Comparison of ENCODE assay signal across 19 cellular contexts in the genomic region with DNA sequence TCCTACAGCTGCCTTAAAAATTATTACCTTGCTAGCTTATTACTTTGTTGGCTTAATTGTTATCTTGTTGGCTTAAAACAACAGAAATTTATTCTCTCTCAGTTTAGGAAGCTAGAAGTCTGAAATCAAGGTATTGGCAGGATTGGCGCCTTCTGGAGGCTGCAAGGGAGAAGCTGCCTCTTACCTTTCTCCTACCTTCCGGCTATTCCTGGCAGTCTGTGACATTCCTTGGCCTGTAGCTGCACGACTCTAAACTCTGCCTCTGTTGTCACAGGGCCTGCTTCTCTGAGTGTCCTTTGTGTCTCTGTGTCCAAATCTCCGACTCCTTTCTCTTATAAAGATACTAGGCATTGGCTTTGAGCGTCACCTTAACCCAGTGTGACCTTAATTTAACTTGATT.
DNase-seq lines count a peak whose midpoint lies in the region; FAIRE-seq and TF ChIP-seq lines count a peak whose summit lies in the region.
"Had no signal": no experiment of that assay in that cellular context is flagged by ENCODE, and none has a peak within 500 bp of the region (broad histone marks: within the 10 kb centered on the region; RNA-seq: fewer than 3 reads in every experiment).

No MANE protein-coding gene starts in this region.

- no peaks in the 10 kb centered on the region for H3K36me3 ChIP-seq in H1 (ENCODE audit: control insufficient read depth in 2 of 4, insufficient read depth in 4 of 4, low read length in 3 of 4)
- no peaks in the 10 kb centered on the region for H3K36me3 ChIP-seq in mesendoderm (ENCODE audit: control insufficient read depth, insufficient read depth, low read length)
- H3K36me3 ChIP-seq: Peyer's patch had no signal

- no peak for TF ChIP-seq EP300 in H1 (IDR thresholded peaks at IDR 0.05; ENCODE audit: borderline replicate concordance in 1 of 2, low read depth in 2 of 2, low read length in 2 of 2)

- H2BK20ac ChIP-seq in H9 (ENCODE audit: low read depth, low read length, poor library complexity, severe bottlenecking) (no peak overlapping the region), H1 (ENCODE audit: low read length) (no peak overlapping the region)

- CTCF ChIA-PET in H1 (lab: Charles Lee; ENCODE audit: partially characterized antibody) = interaction anchor here (0.6 to 1.0 kb wide), 4 partner anchors 11 to 189 kb away, joined by 3 to 4 read pairs (median 3); no protein-coding TSS in a partner anchor

- H3K4me3 ChIP-seq in H1 (ENCODE audit: extremely low read depth in 1 of 4, insufficient read depth in 2 of 4, low read depth in 3 of 4, low read length in 4 of 4) (no peak overlapping the region), mesendoderm (ENCODE audit: low read length) (no peak overlapping the region)
- H3K4me3 ChIP-seq: Peyer's patch, SK-N-MC had no signal

- no peak for FAIRE-seq in H1 (lab: Jason Lieb, UNC)
- FAIRE-seq: G401.6 had no signal

- H4K20me1 ChIP-seq in H9 (ENCODE audit: control insufficient read depth, insufficient read depth, insufficient read length) (no peaks in the 10 kb centered on the region), H1 (replicated peaks in 1 of 2; ENCODE audit: control insufficient read depth in 1 of 2, insufficient read depth in 2 of 2, low read length in 2 of 2) (no peaks in the 10 kb centered on the region)

- H3K4me1 ChIP-seq in H9 (ENCODE audit: insufficient read depth, low read length) = no peaks in the 10 kb centered on the region
- H3K4me1 ChIP-seq in H1 (replicated peaks in 1 of 4; ENCODE audit: control insufficient read depth in 3 of 4, insufficient read depth in 4 of 4, low read length in 3 of 4) = no peaks in the 10 kb centered on the region
- H3K4me1 ChIP-seq in mesendoderm (ENCODE audit: control insufficient read depth, low read depth, low read length) = no peaks in the 10 kb centered on the region
- H3K4me1 ChIP-seq: Peyer's patch had no signal

- H3K23me2 ChIP-seq in H9 (ENCODE audit: insufficient read length, low read depth, low read length, poor library complexity, severe bottlenecking) (no peaks in the 10 kb centered on the region), H1 (ENCODE audit: low read depth, low read length) (no peaks in the 10 kb centered on the region)

- H3K79me2 ChIP-seq in H9 (ENCODE audit: insufficient read depth, low read length) (no peaks in the 10 kb centered on the region), H1 (ENCODE audit: control insufficient read depth in 1 of 2, insufficient read depth in 2 of 2, low read length in 2 of 2) (no peaks in the 10 kb centered on the region), mesendoderm (ENCODE audit: control insufficient read depth, insufficient read depth, low read length) (no peaks in the 10 kb centered on the region)

- peak; percentile 38 to 45; a peak in 3 of 4 replicates for TF ChIP-seq RAD21 in H1 (IDR thresholded peaks at IDR 0.05 in 1 of 2, conservative IDR thresholded peaks at IDR 0.05 in 1 of 2; ENCODE audit: low read depth in 2 of 2, low read length in 2 of 2)

- H3K4me3 Mint-ChIP-seq in H9 = no peak overlapping the region

- no peak overlapping the region for H2BK12ac ChIP-seq in H9 (ENCODE audit: insufficient read length, low read depth, low read length)
- no peak overlapping the region for H2BK12ac ChIP-seq in H1 (ENCODE audit: low read depth, low read length)

- H2AFZ ChIP-seq in H9 (ENCODE audit: low read length) = peak overlapping the region; percentile 3
- H2AFZ ChIP-seq in H1 (ENCODE audit: low read length) = 0 out of 2 replicates have a peak overlapping the region, but pooled peaks have one; percentile 79

- H3T11ph ChIP-seq in H9 (ENCODE audit: low read length) = no peak overlapping the region

- H4K5ac ChIP-seq in H9 (ENCODE audit: insufficient read length, low read depth, low read length) (no peak overlapping the region), H1 (ENCODE audit: insufficient read length, low read depth, low read length) (no peak overlapping the region), mesendoderm (ENCODE audit: low read length) (no peak overlapping the region)

- no peak overlapping the region for H2BK5ac ChIP-seq in H9 (ENCODE audit: insufficient read length, low read length)
- H2BK5ac ChIP-seq in H1 (ENCODE audit: low read depth, low read length) = no peak overlapping the region
- H2BK5ac ChIP-seq in mesendoderm (ENCODE audit: low read length) = no peak overlapping the region

- no peak overlapping the region for H3K4me2 ChIP-seq in H9 (ENCODE audit: insufficient read depth, insufficient read length, low read length)
- no peak overlapping the region for H3K4me2 ChIP-seq in H1 (ENCODE audit: insufficient read depth in 1 of 2, low read depth in 2 of 2, low read length in 2 of 2)
- no peak overlapping the region for H3K4me2 ChIP-seq in mesendoderm (ENCODE audit: low read length)
- H3K4me2 ChIP-seq: KMS-11 had no signal

- H3K18ac ChIP-seq in H9 (ENCODE audit: insufficient read length, low read depth, low read length) = no peak overlapping the region
- H3K18ac ChIP-seq in H1 (ENCODE audit: extremely low read depth, low read length) = no peak overlapping the region
- no peak overlapping the region for H3K18ac ChIP-seq in mesendoderm (ENCODE audit: low read length)

- H3K27ac Mint-ChIP-seq in H9 = peak overlapping the region in 1 of 3 experiments; percentile 52; a peak in 1 of 7 replicates

- no CpG with 5 or more reads among the region's 5 CpGs for WGBS in H9 (ENCODE audit: extremely low coverage, insufficient read length, low lambda C conversion rate)
- WGBS in H1 (ENCODE audit: extremely low coverage in 1 of 2, insufficient coverage in 1 of 2, insufficient read length in 1 of 2, insufficient replicate concordance in 2 of 2, low coverage in 1 of 2, low lambda C conversion rate in 2 of 2, missing lambda C conversion rate in 1 of 2), 2 experiments = 76% methylated on average over 5 of the region's 5 CpGs; no CpG with 5 or more reads in 1 of the 2 experiments
- no CpG with 5 or more reads among the region's 5 CpGs for WGBS in mesendoderm (ENCODE audit: extremely low coverage, insufficient coverage, low lambda C conversion rate)

- no peak overlapping the region for H3K14ac ChIP-seq in H9 (ENCODE audit: insufficient read depth, low read length)
- no peak overlapping the region for H3K14ac ChIP-seq in H1 (ENCODE audit: insufficient read length)

- no peak overlapping the region for H3K23ac ChIP-seq in H9 (ENCODE audit: insufficient read length, low read depth, low read length)
- H3K23ac ChIP-seq in H1 (ENCODE audit: insufficient read length) = no peak overlapping the region
- H3K23ac ChIP-seq in mesendoderm (ENCODE audit: low read length) = no peak overlapping the region

- H3K4ac ChIP-seq in H9 (ENCODE audit: low read depth, low read length) = no peak overlapping the region
- no peak overlapping the region for H3K4ac ChIP-seq in H1 (replicated peaks; ENCODE audit: insufficient read length, low read depth, low read length)
- no peak overlapping the region for H3K4ac ChIP-seq in mesendoderm (ENCODE audit: low read depth, low read length)

- H2BK120ac ChIP-seq in H9 (ENCODE audit: low read depth, low read length, poor library complexity, severe bottlenecking) (no peak overlapping the region), H1 (replicated peaks; ENCODE audit: low read depth, low read length) (no peak overlapping the region), mesendoderm (ENCODE audit: low read depth, low read length) (no peak overlapping the region)

- no peak overlapping the region for H3K56ac ChIP-seq in H9 (ENCODE audit: insufficient read length, low read depth, low read length)
- no peak overlapping the region for H3K56ac ChIP-seq in H1 (replicated peaks; ENCODE audit: insufficient read length, low read depth, low read length)
- no peak overlapping the region for H3K56ac ChIP-seq in mesendoderm (ENCODE audit: low read length)

- DNase-seq in ELF-1 (ENCODE audit: low read depth, low spot score) (peak; percentile 41), H9 (peak; percentile 57), H1 (ENCODE audit: low read depth in 1 of 2, low spot score in 2 of 2) (peak in 1 of 2 experiments; percentile 3), mesendoderm (peak; percentile 69), mucosa of gallbladder (ENCODE audit: low spot score) (no peak), DMS 273 treated with DMSO at 0.1 percent for 48 hours (lab: John Stamatoyannopoulos, UW) (no peak)
- no peak for DNase-seq in stimulated activated CD4-positive, alpha-beta T cell treated with anti-CD3 and anti-CD28 coated beads, Interleukin-2, amount 100 ng/mL, for 24 hours
- DNase-seq in NK-92 treated with Interleukin-12 subunit alpha and Interleukin-12 subunit beta, amount 100 ng/mL, for 24 hours (lab: John Stamatoyannopoulos, UW) = no peak
- DNase-seq: AML-193, DND-41, NCI-H1417, NCI-H1930, NCI-H226, NCI-H524, Peyer's patch had no signal

- H3K27me3 Mint-ChIP-seq in H9 (ENCODE audit: low read depth) = no peaks in the 10 kb centered on the region; the same call in 1 of the 2 replicates

- no peak overlapping the region for H3K27ac ChIP-seq in H9 (ENCODE audit: insufficient read length, low read depth, low read length)
- H3K27ac ChIP-seq in H1 (ENCODE audit: low read depth, low read length) = no peak overlapping the region
- H3K27ac ChIP-seq in mesendoderm (ENCODE audit: low read depth, low read length) = no peak overlapping the region
- H3K27ac ChIP-seq: C4-2B, KMS-11, Peyer's patch, SK-N-MC had no signal

- POLR2A ChIA-PET in H1 (lab: Charles Lee; ENCODE audit: partially characterized antibody) = interaction anchor here (0.6 kb wide), 1 partner anchor 9 kb away, joined by 3 read pairs; no protein-coding TSS in a partner anchor

- no peaks in the 10 kb centered on the region for H3K9me3 ChIP-seq in H9 (ENCODE audit: control insufficient read depth, low read depth, low read length)
- no peaks in the 10 kb centered on the region for H3K9me3 ChIP-seq in H1 (ENCODE audit: insufficient read depth in 2 of 2, low read depth in 1 of 2, low read length in 1 of 2)
- H3K9me3 ChIP-seq: Peyer's patch had no signal

- no peaks in the 10 kb centered on the region for H3K9me3 Mint-ChIP-seq in H9

- no peaks in the 10 kb centered on the region for H3K4me1 Mint-ChIP-seq in H9

- no peak for TF ChIP-seq POLR2A in H1 (IDR thresholded peaks at IDR 0.05; ENCODE audit: control extremely low read depth in 1 of 2, low read depth in 2 of 2, low read length in 2 of 2)

- H4K91ac ChIP-seq in H9 (ENCODE audit: insufficient read length, low read depth, low read length) (no peak overlapping the region), H1 (replicated peaks; ENCODE audit: insufficient read length, low read length) (no peak overlapping the region)

- no peaks in the 10 kb centered on the region for H3K27me3 ChIP-seq in H9 (ENCODE audit: insufficient read depth, low read length)
- no peaks in the 10 kb centered on the region for H3K27me3 ChIP-seq in H1 (replicated peaks in 1 of 4; ENCODE audit: control insufficient read depth in 3 of 4, extremely low read depth in 1 of 4, insufficient read depth in 3 of 4, low read length in 3 of 4)
- H3K27me3 ChIP-seq in mesendoderm (ENCODE audit: insufficient read depth, low read length, poor library complexity) = no peaks in the 10 kb centered on the region
- H3K27me3 ChIP-seq: Peyer's patch had no signal

- peak; percentile 52 for TF ChIP-seq CTCF in H9 (conservative IDR thresholded peaks at IDR 0.05)
- peak; percentile 10 to 48 (median 19); a peak in 3 of 4 replicates for TF ChIP-seq CTCF in H1 (IDR thresholded peaks at IDR 0.05; ENCODE audit: control extremely low read depth in 1 of 3, insufficient read depth in 1 of 3, low read depth in 1 of 3, low read length in 3 of 3)

- H2AK5ac ChIP-seq in H9 (ENCODE audit: insufficient read length, low read length) (no peak overlapping the region), H1 (ENCODE audit: low read depth, low read length) (no peak overlapping the region), mesendoderm (ENCODE audit: low read length) (no peak overlapping the region)

- H2BK15ac ChIP-seq in H9 (ENCODE audit: low read depth, low read length) = no peak overlapping the region
- H2BK15ac ChIP-seq in H1 (ENCODE audit: low read length) = no peak overlapping the region
- H2BK15ac ChIP-seq in mesendoderm (replicated peaks; ENCODE audit: low read depth) = no peak overlapping the region

- H3K79me1 ChIP-seq in H9 (ENCODE audit: insufficient read depth, low read depth, low read length, poor library complexity, severe bottlenecking) = no peaks in the 10 kb centered on the region
- no peaks in the 10 kb centered on the region for H3K79me1 ChIP-seq in H1 (ENCODE audit: low read depth, low read length)
- no peaks in the 10 kb centered on the region for H3K79me1 ChIP-seq in mesendoderm (ENCODE audit: low read length)

- no peaks in the 10 kb centered on the region for H3K36me3 Mint-ChIP-seq in H9 (ENCODE audit: insufficient read depth in 1 of 3, low read depth in 3 of 3)

- H4K8ac ChIP-seq in H9 (replicated peaks; ENCODE audit: insufficient read length, low read depth, low read length) = no peak overlapping the region
- H4K8ac ChIP-seq in H1 (ENCODE audit: extremely low read depth, insufficient read depth, low read length) = no peak overlapping the region
- H4K8ac ChIP-seq in mesendoderm (ENCODE audit: low read depth, low read length) = no peak overlapping the region

- H3K9ac ChIP-seq in H9 (ENCODE audit: extremely low read depth, insufficient read length, low read length) (no peak overlapping the region), H1 (replicated peaks in 1 of 4; ENCODE audit: extremely low read depth in 1 of 4, low read depth in 3 of 4, low read length in 3 of 4) (no peak overlapping the region), mesendoderm (ENCODE audit: low read length) (no peak overlapping the region)
- H3K9ac ChIP-seq: KMS-11 had no signal

Comparison
In these comparisons a context has a peak if more than half of its experiments do, and no peak if none do; other contexts are left out.
1. DNase-seq: peak in ELF-1 (single experiment), H9 (single experiment) and mesendoderm (single experiment); none in stimulated activated CD4-positive, alpha-beta T cell treated with anti-CD3 and anti-CD28 coated beads, Interleukin-2, amount 100 ng/mL, for 24 hours (0 of 2), mucosa of gallbladder (single experiment), DMS 273 treated with DMSO at 0.1 percent for 48 hours (single experiment) and NK-92 treated with Interleukin-12 subunit alpha and Interleukin-12 subunit beta, amount 100 ng/mL, for 24 hours (single experiment).